In the genomic region with DNA sequence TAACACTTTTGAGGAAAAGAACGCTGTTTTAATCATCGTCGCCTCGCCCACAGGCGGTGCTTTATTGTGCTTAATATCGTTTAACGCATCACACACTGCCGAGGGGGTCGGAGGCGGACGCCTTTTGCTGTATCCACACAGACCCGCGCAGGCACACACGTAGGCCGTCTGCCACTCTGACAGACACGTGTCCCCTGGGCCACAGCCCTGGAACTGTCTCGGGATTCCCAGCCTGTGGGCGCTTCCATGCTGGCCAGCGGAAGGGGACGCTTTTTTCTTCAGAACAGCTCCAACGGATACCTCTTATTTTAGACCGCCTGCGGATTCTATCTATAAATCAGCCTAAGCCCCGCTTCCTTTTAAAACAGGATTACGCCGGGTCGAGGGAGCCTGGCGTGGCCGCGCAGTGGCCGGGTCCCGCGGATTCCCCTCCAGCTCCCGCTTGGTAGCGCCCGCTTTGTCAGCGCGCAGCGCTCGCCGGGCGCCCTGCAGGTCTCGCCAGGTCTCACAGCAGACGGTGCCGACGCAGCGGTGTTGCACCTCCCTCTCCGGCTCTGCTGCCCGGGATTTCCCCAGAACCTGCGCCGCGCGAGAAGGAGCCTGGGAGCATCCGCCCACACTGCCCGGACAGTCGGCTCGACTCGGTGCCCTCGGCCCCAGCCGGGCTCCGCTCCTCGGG, we compare ENCODE assay signal across 1 cellular context.
TF ChIP-seq lines count a peak whose summit lies in the region.

Gene NOCT, plus strand, starts transcription at position 513 of the 679 bp plus-strand sequence. CDS start 201 bp downstream, outside the sequence.

TF ChIP-seq in H1, 55 proteins besides CTCF, POLR2A, EP300 and RAD21 (continued from another document):
- no peak for TF ChIP-seq GABPA (IDR thresholded peaks at IDR 0.05; ENCODE audit: borderline replicate concordance, insufficient read depth, low read length)
TF ChIP-seq in H1: peak in this region for 24.
